In the genomic region with DNA sequence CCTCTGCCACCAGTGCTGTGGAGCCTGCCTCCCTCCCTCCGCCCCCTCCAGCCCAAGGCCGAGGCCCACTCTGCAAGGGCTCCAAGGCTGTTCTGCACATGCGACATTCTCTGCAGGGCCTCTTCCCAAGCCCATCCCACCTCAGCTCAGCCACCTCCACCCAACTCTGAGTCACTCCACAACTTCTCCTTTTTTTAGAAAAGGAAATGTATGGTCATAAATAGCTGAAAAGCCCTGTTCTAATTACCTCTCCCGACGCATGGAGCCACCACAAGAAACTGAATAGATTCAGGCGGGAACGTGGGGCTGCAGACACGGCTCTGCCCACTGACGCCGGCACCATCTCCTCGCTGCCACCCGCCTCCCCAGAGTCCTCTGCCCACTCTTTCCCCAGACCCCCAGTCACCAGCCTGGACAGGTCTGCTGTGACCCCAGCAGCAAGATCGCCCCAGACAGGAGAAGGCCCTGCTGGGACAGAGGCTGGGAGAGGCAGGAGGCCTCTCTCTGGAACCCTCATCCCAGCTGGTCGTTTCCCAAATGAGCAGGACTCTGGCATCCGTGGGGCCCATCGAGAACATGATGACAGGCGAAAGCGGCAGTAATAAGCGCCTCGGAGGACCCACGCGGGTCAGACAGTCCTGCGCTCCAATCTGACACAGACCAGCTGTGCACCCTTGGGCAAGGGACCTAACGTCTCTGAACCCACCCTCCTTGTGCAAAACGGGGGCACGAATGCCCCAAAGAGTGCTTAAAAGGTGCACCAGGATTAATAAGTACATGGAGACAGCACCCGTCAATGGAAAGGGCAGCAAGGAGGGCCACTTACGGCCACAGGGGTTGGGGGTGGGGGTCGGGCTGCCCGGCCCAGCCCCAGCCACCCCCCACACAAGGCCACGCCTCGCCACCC, we compare ENCODE assay signal across 9 cellular contexts.
DNase-seq lines count a peak whose midpoint lies in the region; ATAC-seq, FAIRE-seq and TF ChIP-seq lines count a peak whose summit lies in the region.
"Had no signal": no experiment of that assay in that cellular context is flagged by ENCODE, and none has a peak within 500 bp of the region (broad histone marks: within the 10 kb centered on the region; RNA-seq: fewer than 3 reads in every experiment).

No MANE protein-coding gene starts in this region.

- peak overlapping the region; percentile 62 for H3K9ac ChIP-seq in keratinocyte (ENCODE audit: control insufficient read depth, extremely low read depth, insufficient read depth, low read length)

- H3K9me1 ChIP-seq in keratinocyte (ENCODE audit: control insufficient read depth, extremely low read depth, insufficient read depth, low read length) = no peaks in the 10 kb centered on the region

- no peaks in the 10 kb centered on the region for H3K27me3 Mint-ChIP-seq in stimulated activated naive CD8-positive, alpha-beta T cell treated with anti-CD3 and anti-CD28 coated beads, Interleukin-15, Interleukin-2, amounts not matched to agents 100 ng/mL and 50 ng/mL, for 24 hours
- no peaks in the 10 kb centered on the region for H3K27me3 Mint-ChIP-seq in stimulated activated naive CD8-positive, alpha-beta T cell treated with anti-CD3 and anti-CD28 coated beads, Interleukin-15, amount 100 ng/mL, for 72 hours

- H4K20me1 ChIP-seq in keratinocyte (ENCODE audit: control insufficient read depth, extremely low read depth, insufficient read depth, low read length) = no peaks in the 10 kb centered on the region

- peak overlapping the region; percentile 68 for H3K27ac ChIP-seq in keratinocyte (ENCODE audit: control insufficient read depth, insufficient read depth, low read length)

- peak; percentile 57 for FAIRE-seq in keratinocyte (lab: Jason Lieb, UNC)
- FAIRE-seq: G401.6 had no signal

- peak overlapping the region in 2 of 3 experiments; percentile 10 to 34 for H3K4me3 ChIP-seq in keratinocyte (ENCODE audit: control insufficient read depth in 2 of 3, extremely low read depth in 1 of 3, insufficient read depth in 2 of 3, low read depth in 1 of 3, low read length in 3 of 3)

- no peaks in the 10 kb centered on the region for H3K79me2 ChIP-seq in keratinocyte (ENCODE audit: control insufficient read depth, insufficient read depth, low read length)

- H3K27ac Mint-ChIP-seq in stimulated activated naive CD8-positive, alpha-beta T cell treated with anti-CD3 and anti-CD28 coated beads, Interleukin-15, Interleukin-2, amounts not matched to agents 100 ng/mL and 50 ng/mL, for 24 hours = peak overlapping the region; percentile 79
- H3K27ac Mint-ChIP-seq in stimulated activated naive CD8-positive, alpha-beta T cell treated with anti-CD3 and anti-CD28 coated beads, Interleukin-15, amount 100 ng/mL, for 72 hours = peak overlapping the region in 1 of 2 donors; percentile 12

- peaks cover 2% of the 10 kb centered on the region for H3K9me3 Mint-ChIP-seq in stimulated activated naive CD8-positive, alpha-beta T cell treated with anti-CD3 and anti-CD28 coated beads, Interleukin-15, Interleukin-2, amounts not matched to agents 100 ng/mL and 50 ng/mL, for 24 hours
- H3K9me3 Mint-ChIP-seq in stimulated activated naive CD8-positive, alpha-beta T cell treated with anti-CD3 and anti-CD28 coated beads, Interleukin-15, amount 100 ng/mL, for 72 hours = peaks cover 2% of the 10 kb centered on the region in 2 donors

- no peaks in the 10 kb centered on the region for H3K27me3 ChIP-seq in keratinocyte (ENCODE audit: control insufficient read depth, extremely low read depth, insufficient read depth, low read length)

- no peak for TF ChIP-seq CTCF in keratinocyte (optimal IDR thresholded peaks at IDR 0.05 in 1 of 3, IDR thresholded peaks at IDR 0.05 in 1 of 3, conservative IDR thresholded peaks at IDR 0.05 in 1 of 3; ENCODE audit: extremely low read depth in 1 of 3, insufficient read depth in 2 of 3, low read length in 3 of 3)

- no peaks in the 10 kb centered on the region for H3K9me3 ChIP-seq in keratinocyte (ENCODE audit: control insufficient read depth, low read depth, low read length)

- no peaks in the 10 kb centered on the region for H3K36me3 ChIP-seq in keratinocyte (ENCODE audit: control insufficient read depth in 2 of 2, extremely low read depth in 1 of 2, insufficient read depth in 2 of 2, low read length in 2 of 2)

- dilution Hi-C loops in keratinocyte (cut with MboI; ENCODE audit: extremely low pct_ligation_motif_present, low sequenced_read_pairs) = no loop called here

- H3K4me3 Mint-ChIP-seq in stimulated activated naive CD8-positive, alpha-beta T cell treated with anti-CD3 and anti-CD28 coated beads, Interleukin-15, Interleukin-2, amounts not matched to agents 100 ng/mL and 50 ng/mL, for 24 hours = peak overlapping the region; percentile 40
- peak overlapping the region in 1 of 2 donors; percentile 35 for H3K4me3 Mint-ChIP-seq in stimulated activated naive CD8-positive, alpha-beta T cell treated with anti-CD3 and anti-CD28 coated beads, Interleukin-15, amount 100 ng/mL, for 72 hours

- H3K4me1 ChIP-seq in keratinocyte (ENCODE audit: control insufficient read depth, extremely low read depth, insufficient read depth, low read length) = peaks cover 26% of the 10 kb centered on the region

- H3K36me3 Mint-ChIP-seq in stimulated activated naive CD8-positive, alpha-beta T cell treated with anti-CD3 and anti-CD28 coated beads, Interleukin-15, Interleukin-2, amounts not matched to agents 100 ng/mL and 50 ng/mL, for 24 hours (ENCODE audit: low read depth) = peaks cover 2% of the 10 kb centered on the region

- no peak for ATAC-seq in stimulated activated naive CD8-positive, alpha-beta T cell treated with anti-CD3 and anti-CD28 coated beads, Interleukin-15, amount 100 ng/mL, for 72 hours

- peak overlapping the region; percentile 37 for H2AFZ ChIP-seq in keratinocyte (ENCODE audit: control insufficient read depth, low read length)

- H3K4me1 Mint-ChIP-seq in stimulated activated naive CD8-positive, alpha-beta T cell treated with anti-CD3 and anti-CD28 coated beads, Interleukin-15, Interleukin-2, amounts not matched to agents 100 ng/mL and 50 ng/mL, for 24 hours (ENCODE audit: low read depth) = peaks cover 32% of the 10 kb centered on the region
- H3K4me1 Mint-ChIP-seq in stimulated activated naive CD8-positive, alpha-beta T cell treated with anti-CD3 and anti-CD28 coated beads, Interleukin-15, amount 100 ng/mL, for 72 hours = peaks cover 38% of the 10 kb centered on the region

- H3K4me2 ChIP-seq in keratinocyte (ENCODE audit: control insufficient read depth, extremely low read depth, insufficient read depth, low read depth, low read length) = peak overlapping the region; percentile 82

- no peak for DNase-seq in stimulated activated naive CD8-positive, alpha-beta T cell treated with anti-CD3 and anti-CD28 coated beads, Interleukin-15, amount 100 ng/mL, for 72 hours
- DNase-seq in amniotic epithelial cell (ENCODE audit: low read depth) (peak; percentile 37), keratinocyte (ENCODE audit: low read depth, low spot score) (no peak), superior temporal gyrus (ENCODE audit: extremely low spot score) (peak; percentile 31), NCI-H146 (lab: John Stamatoyannopoulos, UW) (no peak)
- DNase-seq in activated CD4-positive, alpha-beta T cell treated with anti-CD3 and anti-CD28 coated beads, Interleukin-2, amount 50 U/mL, for 4 hours = no peak
- DNase-seq in effector CD8-positive, alpha-beta T cell (lab: John Stamatoyannopoulos, UW) = no peak

Comparison
In these comparisons a context has a peak if more than half of its experiments do, and no peak if none do; other contexts are left out.
1. DNase-seq: peak in amniotic epithelial cell (single experiment) and superior temporal gyrus (single experiment); none in stimulated activated naive CD8-positive, alpha-beta T cell treated with anti-CD3 and anti-CD28 coated beads, Interleukin-15, amount 100 ng/mL, for 72 hours (0 of 2), keratinocyte (single experiment), NCI-H146 (single experiment), activated CD4-positive, alpha-beta T cell treated with anti-CD3 and anti-CD28 coated beads, Interleukin-2, amount 50 U/mL, for 4 hours (0 of 2) and effector CD8-positive, alpha-beta T cell (single experiment).